Comparison of ENCODE assay signal across 24 cellular contexts in genomic region chr5:180558232-180558631, GRCh38. TPM values are rescaled to one million over a fixed set of nuclear protein-coding genes. Genes with fewer than 3 reads are reported as not detected.
"Had no signal": no experiment of that assay in that cellular context is flagged by ENCODE, and none has a peak within 500 bp of the region (broad histone marks: within the 10 kb centered on the region; RNA-seq: fewer than 3 reads in every experiment).

No MANE protein-coding gene starts in this region.

- H3K36me3 ChIP-seq: right lobe of liver had no signal

- DNase-seq: activated CD4-positive, alpha-beta T cell treated with anti-CD3 and anti-CD28 coated beads, Interleukin-2, amount 10 ng/mL, durations not matched to agents 7 days and 5 days; activated naive CD4-positive, alpha-beta T cell treated with Interleukin-2 at 50 U/mL for 16 hours; activated T-cell treated with anti-CD3 and anti-CD28 coated beads, Interleukin-2, amount 50 U/mL, for 4 hours; anterior cingulate cortex; dermis blood vessel endothelial cell; effector CD8-positive, alpha-beta T cell; hippocampal formation; islet precursor cell; left colon; nucleus accumbens; right lobe of liver; stimulated activated CD4-positive, alpha-beta T cell treated with anti-CD3 and anti-CD28 coated beads, Interleukin-1b, Interleukin-23, amount 100 ng/mL, for 48 hours; SW 1271; T-helper 17 cell had no signal

- H3K27me3 ChIP-seq: esophagus muscularis mucosa, right lobe of liver, suprapubic skin, tibial nerve had no signal

- H3K27ac ChIP-seq: esophagus muscularis mucosa, parathyroid adenoma, right lobe of liver, skin epidermis, suprapubic skin, tibial nerve had no signal

- H3K4me3 ChIP-seq: esophagus muscularis mucosa, right lobe of liver, skin epidermis, suprapubic skin, tibial nerve had no signal

- ATAC-seq: activated CD4-positive, CD25-positive, alpha-beta regulatory T cell treated with anti-CD3 and anti-CD28 coated beads, Interleukin-2, amount 50 U/mL, for 24 hours; activated T-cell treated with anti-CD3 and anti-CD28 coated beads, Interleukin-2, amount 50 U/mL, for 4 hours; left colon; right lobe of liver; T-helper 17 cell had no signal

- H3K9me3 ChIP-seq: esophagus muscularis mucosa, right lobe of liver, suprapubic skin, tibial nerve had no signal

RNA-seq across cellular contexts. Expression of gene SCGB3A1, which starts 33.1 kb away (rescaled TPM):
- total RNA-seq: activated CD4-positive, alpha-beta T cell treated with anti-CD3 and anti-CD28 coated beads, Interleukin-2, amount 10 ng/mL, durations not matched to agents 7 days and 5 days; cardiac septum; frontal cortex; left colon; mononuclear cell; myocyte; tibial nerve had no signal
